16 cellular contexts compared by ENCODE assay signal in genomic region chr6:12716298-12716853, GRCh38. TPM values are rescaled to one million over a fixed set of nuclear protein-coding genes. Genes with fewer than 3 reads are reported as not detected.
A peak's percentile ranks its signal among the peaks of the same experiment; 100 is the strongest.
DNase-seq lines count a peak whose midpoint lies in the region; ATAC-seq and TF ChIP-seq lines count a peak whose summit lies in the region.
"Had no signal": no experiment of that assay in that cellular context is flagged by ENCODE, and none has a peak within 500 bp of the region (broad histone marks: within the 10 kb centered on the region; RNA-seq: fewer than 3 reads in every experiment).

TSS of gene PHACTR1 (plus strand) at chr6:12716767.

- H3K27me3 ChIP-seq in stomach = peaks cover 0 to 71% (median 9%) of the 10 kb centered on the region in 3 donors
- H3K27me3 ChIP-seq: BE2C had no signal

- H3K27me3 Mint-ChIP-seq in IgD-negative memory B cell (peaks cover 1% of the 10 kb centered on the region), brain (no peaks in the 10 kb centered on the region), immature natural killer cell (ENCODE audit: low read depth in 3 of 3) (peaks cover 0 to 7% (median 1%) of the 10 kb centered on the region in 3 donors)

- no peak within 1 kb of the TSS for H3K27ac ChIP-seq in stomach

- TF ChIP-seq CTCF in brain (conservative IDR thresholded peaks at IDR 0.05) = no peak
- TF ChIP-seq CTCF in omental fat pad (IDR thresholded peaks at IDR 0.05) = no peak
- TF ChIP-seq CTCF in stomach (IDR thresholded peaks at IDR 0.05) = no peak

- H3K4me3 Mint-ChIP-seq in IgD-negative memory B cell (no peak within 1 kb of the TSS), brain (peak within 1 kb of the TSS; percentile 62 to 88 (median 85)), immature natural killer cell (no peak within 1 kb of the TSS)
- H3K4me3 Mint-ChIP-seq: activated CD4-positive, alpha-beta T cell treated with anti-CD3 and anti-CD28 coated beads for 36 hours; T-helper 2 cell treated with Interferon-gamma antibody and Interleukin-4, amounts not matched to agents 5 μg/mL and 100 μg/mL, for 36 hours had no signal

- no peaks in the 10 kb centered on the region for H3K36me3 ChIP-seq in stomach
- H3K36me3 ChIP-seq: BE2C had no signal

- ATAC-seq in left ventricle myocardium superior (no peak), omental fat pad (ENCODE audit: low FRiP score) (no peak), HG02571 (IDR thresholded peaks at IDR 0.05; ENCODE audit: unreplicated experiment) (no peak), HG03378 (IDR thresholded peaks at IDR 0.05; ENCODE audit: unreplicated experiment) (no peak)
- ATAC-seq: activated CD4-positive, alpha-beta T cell treated with anti-CD3 and anti-CD28 coated beads for 36 hours; activated naive CD4-positive, alpha-beta T cell treated with anti-CD3 and anti-CD28 coated beads, Interleukin-2, amount 50 U/mL, for 72 hours; left colon had no signal

- intact Hi-C loops in left ventricle myocardium superior (cut with micrococcal nuclease) (no loop called here), stomach (cut with DNase I; ENCODE audit: low total_unique reads) (no loop called here)

- H3K36me3 Mint-ChIP-seq in IgD-negative memory B cell (no peaks in the 10 kb centered on the region), brain (no peaks in the 10 kb centered on the region), immature natural killer cell (no peaks in the 10 kb centered on the region)
- H3K36me3 Mint-ChIP-seq: activated naive CD4-positive, alpha-beta T cell treated with anti-CD3 and anti-CD28 coated beads, Interleukin-2, amount 50 U/mL, for 72 hours had no signal

- TF ChIP-seq POLR2A in stomach (IDR thresholded peaks at IDR 0.05) = no peak

- no peaks in the 10 kb centered on the region for H3K9me3 ChIP-seq in stomach
- H3K9me3 ChIP-seq: BE2C had no signal

- TF ChIP-seq EP300 in stomach (IDR thresholded peaks at IDR 0.05) = no peak

- H3K4me1 ChIP-seq in stomach = peaks cover 0 to 8% (median 0%) of the 10 kb centered on the region in 4 donors
- H3K4me1 ChIP-seq: BE2C had no signal

- 64 to 79% (median 72%) methylated on average over 7 of the region's 7 CpGs for WGBS in stomach, 5 donors

- H3K9me3 Mint-ChIP-seq in IgD-negative memory B cell (no peaks in the 10 kb centered on the region), brain (no peaks in the 10 kb centered on the region), immature natural killer cell (peaks cover 0 to 6% (median 0%) of the 10 kb centered on the region in 6 donors)
- H3K9me3 Mint-ChIP-seq: T-helper 2 cell treated with Interferon-gamma antibody and Interleukin-4, amounts not matched to agents 5 μg/mL and 100 μg/mL, for 36 hours had no signal

- DNase-seq in left ventricle myocardium superior = no peak
- no peak for DNase-seq in omental fat pad (ENCODE audit: low spot score)
- DNase-seq in immature natural killer cell = no peak
- DNase-seq in stomach = no peak
- DNase-seq: activated CD4-positive, alpha-beta T cell treated with anti-CD3 and anti-CD28 coated beads for 36 hours; activated T-cell treated with anti-CD3 and anti-CD28 coated beads for 4 hours; BE2C; central memory CD4-positive, alpha-beta T cell; left colon; SHP77 treated with DMSO at 0.1 percent for 48 hours had no signal

- H3K4me1 Mint-ChIP-seq in IgD-negative memory B cell (peaks cover 0 to 1% (median 0%) of the 10 kb centered on the region in 3 donors), brain (peaks cover 46% of the 10 kb centered on the region), immature natural killer cell (no peaks in the 10 kb centered on the region)
- H3K4me1 Mint-ChIP-seq: activated CD4-positive, alpha-beta T cell treated with anti-CD3 and anti-CD28 coated beads for 36 hours had no signal

- H3K27ac Mint-ChIP-seq in IgD-negative memory B cell = no peak within 1 kb of the TSS
- peak within 1 kb of the TSS; percentile 16 to 95 (median 68) for H3K27ac Mint-ChIP-seq in brain
- H3K27ac Mint-ChIP-seq in immature natural killer cell = no peak within 1 kb of the TSS
- H3K27ac Mint-ChIP-seq: activated CD4-positive, alpha-beta T cell treated with anti-CD3 and anti-CD28 coated beads for 36 hours; activated naive CD4-positive, alpha-beta T cell treated with anti-CD3 and anti-CD28 coated beads, Interleukin-2, amount 50 U/mL, for 72 hours; T-helper 2 cell treated with Interferon-gamma antibody and Interleukin-4, amounts not matched to agents 5 μg/mL and 100 μg/mL, for 36 hours had no signal

- no peak within 1 kb of the TSS for H3K4me3 ChIP-seq in stomach

RNA-seq across cellular contexts. Expression of gene PHACTR1, which starts in this region (rescaled TPM):
- polyA plus RNA-seq in IgD-negative memory B cell (12.8 TPM), brain (ENCODE audit: insufficient read depth, low read depth, low replicate concordance) (38.5 TPM), immature natural killer cell (1 to 10 TPM in 1 of 3 donors, under 1 TPM in 2; 0.41 to 1.1 (median 0.43) TPM), stomach (1 to 10 TPM in 1 of 3 donors, under 1 TPM in 2; 0.46 to 2.7 (median 0.70) TPM)
- total RNA-seq in left ventricle myocardium superior (124 TPM), omental fat pad (10 to 100 TPM; 12.6 to 17.7 (median 17.1) TPM), stomach (10 to 100 TPM in 2 of 5 donors, 1 to 10 TPM in 2, not detected in 1; 6.4 to 17.4 (median 10.8) TPM)

Comparison
In these comparisons a context has a peak if more than half of its experiments do, and no peak if none do; other contexts are left out.
1. H3K27ac Mint-ChIP-seq: peak in brain (5 of 5); none in IgD-negative memory B cell (0 of 3) and immature natural killer cell (0 of 6).
2. H3K4me3 Mint-ChIP-seq: peak in brain (5 of 5); none in IgD-negative memory B cell (0 of 4) and immature natural killer cell (0 of 5).